1 cellular context compared by ENCODE assay signal in the genomic region with DNA sequence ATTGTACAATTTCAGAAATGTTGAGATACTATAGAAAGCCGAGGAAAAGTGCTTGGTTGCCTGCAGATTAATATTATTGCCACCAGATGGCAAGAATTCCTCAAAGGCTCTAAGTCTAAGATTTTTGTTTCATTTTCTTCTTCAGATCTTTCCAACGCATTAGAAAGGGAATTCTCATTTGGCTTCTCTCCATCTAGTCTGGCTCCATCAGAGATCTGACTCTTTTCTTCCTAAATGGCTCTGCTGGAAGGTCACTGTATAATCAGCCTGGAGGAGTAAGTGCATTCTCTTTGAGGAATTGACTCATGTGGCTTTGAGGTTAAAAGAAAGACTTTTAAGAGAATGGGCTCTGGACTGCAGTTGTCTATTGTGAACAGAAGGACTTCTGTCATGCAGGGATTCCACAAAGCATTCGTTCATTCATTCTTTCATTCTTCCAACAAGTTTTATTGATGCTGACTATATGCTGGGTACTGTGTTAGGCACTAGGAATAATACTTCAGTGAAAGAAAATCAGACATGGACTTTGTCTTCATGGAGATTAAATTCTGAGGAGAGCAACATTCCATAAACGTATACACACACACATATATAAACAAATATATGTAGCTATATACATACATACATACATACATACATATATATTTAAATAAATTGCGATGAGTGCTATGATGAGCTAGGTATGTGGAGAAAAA.
TF ChIP-seq lines count a peak whose summit lies in the region.

No MANE protein-coding gene starts in this region.

TF ChIP-seq in H1, 55 proteins besides CTCF, POLR2A, EP300 and RAD21 (continued from another document):
- TF ChIP-seq, protein P1, sequence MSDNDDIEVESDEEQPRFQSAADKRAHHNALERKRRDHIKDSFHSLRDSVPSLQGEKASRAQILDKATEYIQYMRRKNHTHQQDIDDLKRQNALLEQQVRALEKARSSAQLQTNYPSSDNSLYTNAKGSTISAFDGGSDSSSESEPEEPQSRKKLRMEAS (IDR thresholded peaks at IDR 0.05) = no peak
- TF ChIP-seq CTBP2 (IDR thresholded peaks at IDR 0.05; ENCODE audit: borderline replicate concordance, insufficient read depth, insufficient read length, low read length) (no peak), POLR2AphosphoS5 (IDR thresholded peaks at IDR 0.05; ENCODE audit: low read depth, low read length) (no peak), SAP30 (IDR thresholded peaks at IDR 0.05; ENCODE audit: insufficient read depth, insufficient replicate concordance, low read length) (no peak), CHD2 (IDR thresholded peaks at IDR 0.05; ENCODE audit: low read length) (no peak), SIRT6 (IDR thresholded peaks at IDR 0.05; ENCODE audit: low read length) (no peak), EGR1 (IDR thresholded peaks at IDR 0.05; ENCODE audit: borderline replicate concordance, low read depth, low read length) (no peak), ZNF274 (IDR thresholded peaks at IDR 0.05; ENCODE audit: borderline replicate concordance, extremely low read depth, low read length) (no peak)
TF ChIP-seq in H1: peak in this region for 0.
